ENCODE assay signal across 12 cellular contexts in the genomic region with DNA sequence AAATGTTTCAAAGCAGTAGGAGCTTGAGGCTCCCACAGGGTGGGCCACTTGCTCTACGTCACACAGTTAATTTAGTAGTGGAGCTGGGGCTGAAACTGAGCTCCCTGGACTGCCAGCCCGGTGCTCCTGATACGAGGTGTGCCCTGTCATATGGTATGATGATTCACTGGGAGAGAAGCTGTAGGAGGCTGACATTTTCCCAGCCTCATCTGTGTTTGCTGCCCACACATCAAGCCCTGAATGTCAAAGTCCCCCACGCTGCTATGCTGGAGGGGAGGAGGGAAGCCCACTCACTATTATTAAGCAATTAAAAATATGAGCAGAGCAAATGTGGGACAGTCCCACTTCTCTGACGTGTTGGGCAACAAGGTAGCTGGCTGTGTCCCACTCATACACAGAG.
"Had no signal": no experiment of that assay in that cellular context is flagged by ENCODE, and none has a peak within 500 bp of the region (broad histone marks: within the 10 kb centered on the region; RNA-seq: fewer than 3 reads in every experiment).

No MANE protein-coding gene starts in this region.

- H3K4me1 Mint-ChIP-seq: activated CD4-positive, alpha-beta T cell treated with anti-CD3 and anti-CD28 coated beads, Interleukin-2, amount 10 ng/mL, durations not matched to agents 7 days and 5 days; nephron had no signal

- H3K9me3 Mint-ChIP-seq: activated CD4-positive, alpha-beta T cell treated with anti-CD3 and anti-CD28 coated beads, Interleukin-2, amount 10 ng/mL, durations not matched to agents 7 days and 5 days; activated naive CD4-positive, alpha-beta T cell treated with anti-CD3 and anti-CD28 coated beads, Interleukin-2, amount 50 U/mL, for 72 hours; activated T-cell treated with anti-CD3 and anti-CD28 coated beads, Interleukin-2, amount 50 U/mL, for 24 hours; nephron; T-helper 1 cell treated with Interleukin-12 subunit alpha and Interleukin-12 subunit beta and Interleukin-4 antibody, amounts not matched to agents 30 μg/mL and 1 μg/mL, for 36 hours had no signal

- H3K4me3 ChIP-seq: breast epithelium, gastrocnemius medialis, left ventricle myocardium inferior had no signal

- H3K4me3 Mint-ChIP-seq: activated CD4-positive, alpha-beta T cell treated with anti-CD3 and anti-CD28 coated beads, Interleukin-2, amount 10 ng/mL, durations not matched to agents 7 days and 5 days; activated T-cell treated with anti-CD3 and anti-CD28 coated beads, Interleukin-2, amount 50 U/mL, for 24 hours; nephron; T-helper 1 cell treated with Interleukin-12 subunit alpha and Interleukin-12 subunit beta and Interleukin-4 antibody, amounts not matched to agents 30 μg/mL and 1 μg/mL, for 36 hours had no signal

- ATAC-seq: activated naive CD4-positive, alpha-beta T cell treated with anti-CD3 and anti-CD28 coated beads, Interleukin-2, amount 50 U/mL, for 72 hours; gastrocnemius medialis had no signal

- H3K27ac Mint-ChIP-seq: activated CD4-positive, alpha-beta T cell treated with anti-CD3 and anti-CD28 coated beads, Interleukin-2, amount 10 ng/mL, durations not matched to agents 7 days and 5 days; activated naive CD4-positive, alpha-beta T cell treated with anti-CD3 and anti-CD28 coated beads, Interleukin-2, amount 50 U/mL, for 72 hours; activated T-cell treated with anti-CD3 and anti-CD28 coated beads, Interleukin-2, amount 50 U/mL, for 24 hours; nephron; T-helper 1 cell treated with Interleukin-12 subunit alpha and Interleukin-12 subunit beta and Interleukin-4 antibody, amounts not matched to agents 30 μg/mL and 1 μg/mL, for 36 hours had no signal

- DNase-seq: activated CD4-positive, alpha-beta T cell treated with anti-CD3 and anti-CD28 coated beads, Interleukin-2, amount 10 ng/mL, durations not matched to agents 7 days and 5 days; activated CD4-positive, CD25-positive, alpha-beta regulatory T cell; activated effector memory CD4-positive, alpha-beta T cell treated with anti-CD3 and anti-CD28 coated beads, Interleukin-2, amount 50 U/mL, for 16 hours; activated T-cell treated with anti-CD3 and anti-CD28 coated beads, Interleukin-2, amount 50 U/mL, for 24 hours; gastrocnemius medialis; left ventricle myocardium inferior; mesenchymal stem cell; stimulated activated CD4-positive, alpha-beta T cell treated with anti-CD3 and anti-CD28 coated beads, Interleukin-4, amount 100 ng/mL, for 4 hours had no signal

- H3K36me3 Mint-ChIP-seq: activated naive CD4-positive, alpha-beta T cell treated with anti-CD3 and anti-CD28 coated beads, Interleukin-2, amount 50 U/mL, for 72 hours had no signal
